Comparison of ENCODE assay signal across 1 cellular context in the genomic region with DNA sequence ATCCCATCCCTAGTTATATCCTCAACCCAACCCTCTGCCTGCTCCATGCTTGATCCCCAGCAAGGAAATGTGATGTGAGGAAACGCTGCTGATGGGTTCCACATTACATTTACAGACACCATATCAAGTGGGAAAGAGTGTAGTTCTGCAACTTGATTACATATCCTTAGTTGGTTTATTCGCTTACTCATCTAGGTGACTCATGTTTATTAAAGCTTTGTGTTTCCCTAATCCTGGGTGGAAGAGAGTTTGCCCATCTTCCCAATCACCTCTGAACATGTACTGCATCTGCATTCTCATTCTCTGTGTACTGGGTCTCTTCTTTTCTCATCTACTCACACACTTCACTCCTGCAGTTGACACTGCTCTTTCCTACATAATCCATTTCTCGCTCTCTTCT.
A peak's percentile ranks its signal among the peaks of the same experiment; 100 is the strongest.
TF ChIP-seq lines count a peak whose summit lies in the region.

No MANE protein-coding gene starts in this region.

TF ChIP-seq in IMR-90, 13 proteins besides CTCF, POLR2A, EP300 and RAD21:
- no peak for TF ChIP-seq MXI1 (IDR thresholded peaks at IDR 0.05; ENCODE audit: borderline replicate concordance, low read depth, low read length)
- TF ChIP-seq SMC3 (IDR thresholded peaks at IDR 0.05; ENCODE audit: low read depth, low read length) = no peak
- TF ChIP-seq CEBPB (IDR thresholded peaks at IDR 0.05; ENCODE audit: low read depth, low read length) = 0 out of 2 replicates have a peak, but pooled peaks have one; percentile 47
- peak; percentile 88 for TF ChIP-seq FOS (IDR thresholded peaks at IDR 0.05; ENCODE audit: low read depth, low read length)
- TF ChIP-seq ELK1 (IDR thresholded peaks at IDR 0.05; ENCODE audit: borderline replicate concordance, low read depth, low read length) = no peak
- TF ChIP-seq NFE2L2 (IDR thresholded peaks at IDR 0.05; ENCODE audit: low read depth, low read length) = peak; percentile 63; the same call in 1 of the 2 replicates
- no peak for TF ChIP-seq CHD1 (IDR thresholded peaks at IDR 0.05; ENCODE audit: low read depth, low read length)
- no peak for TF ChIP-seq BHLHE40 (IDR thresholded peaks at IDR 0.05; ENCODE audit: low read depth, low read length)
- 0 out of 2 replicates have a peak, but pooled peaks have one; percentile 6 for TF ChIP-seq MAFK (IDR thresholded peaks at IDR 0.05; ENCODE audit: low read depth, low read length)
- TF ChIP-seq RFX5 (IDR thresholded peaks at IDR 0.05; ENCODE audit: low read depth, low read length) = no peak
- TF ChIP-seq, protein P1, sequence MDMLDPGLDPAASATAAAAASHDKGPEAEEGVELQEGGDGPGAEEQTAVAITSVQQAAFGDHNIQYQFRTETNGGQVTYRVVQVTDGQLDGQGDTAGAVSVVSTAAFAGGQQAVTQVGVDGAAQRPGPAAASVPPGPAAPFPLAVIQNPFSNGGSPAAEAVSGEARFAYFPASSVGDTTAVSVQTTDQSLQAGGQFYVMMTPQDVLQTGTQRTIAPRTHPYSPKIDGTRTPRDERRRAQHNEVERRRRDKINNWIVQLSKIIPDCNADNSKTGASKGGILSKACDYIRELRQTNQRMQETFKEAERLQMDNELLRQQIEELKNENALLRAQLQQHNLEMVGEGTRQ (IDR thresholded peaks at IDR 0.05; ENCODE audit: low read depth, low read length) = no peak
- no peak for TF ChIP-seq MAZ (IDR thresholded peaks at IDR 0.05; ENCODE audit: borderline replicate concordance, low read depth, low read length)
- TF ChIP-seq RCOR1 (IDR thresholded peaks at IDR 0.05; ENCODE audit: insufficient replicate concordance, low read length) = no peak
TF ChIP-seq in IMR-90: peak in this region for 4.
